ENCODE assay signal across 1 cellular context in the genomic region with DNA sequence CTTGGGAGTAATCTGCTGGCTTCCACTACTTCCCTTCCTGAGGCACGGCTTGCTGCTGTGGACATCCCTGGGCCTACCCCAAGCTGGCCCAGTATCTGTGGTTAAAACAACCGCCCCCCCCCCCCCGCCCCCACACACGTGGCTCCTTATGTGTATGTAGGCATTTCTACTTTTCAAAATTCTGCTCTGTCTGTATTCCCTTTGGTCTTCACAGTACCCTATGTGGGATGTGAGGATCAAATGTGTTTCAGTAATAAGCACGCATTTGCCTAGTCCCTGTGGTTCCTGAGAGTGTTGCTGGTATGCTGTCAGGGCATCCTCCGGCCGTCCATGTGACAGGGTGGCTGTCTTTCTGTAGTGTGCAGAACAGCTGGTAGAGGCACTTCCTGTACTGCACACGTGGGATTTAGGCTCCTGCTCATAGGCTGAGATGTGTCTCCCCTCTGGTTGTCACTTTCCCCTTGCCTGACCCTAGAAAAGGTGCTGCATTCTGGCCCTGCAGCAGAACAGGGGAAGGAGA.
TF ChIP-seq lines count a peak whose summit lies in the region.

No MANE protein-coding gene starts in this region.

TF ChIP-seq in GM23338, 12 proteins besides CTCF, POLR2A, EP300 and RAD21 (continued from another document):
- TF ChIP-seq, protein P1, sequence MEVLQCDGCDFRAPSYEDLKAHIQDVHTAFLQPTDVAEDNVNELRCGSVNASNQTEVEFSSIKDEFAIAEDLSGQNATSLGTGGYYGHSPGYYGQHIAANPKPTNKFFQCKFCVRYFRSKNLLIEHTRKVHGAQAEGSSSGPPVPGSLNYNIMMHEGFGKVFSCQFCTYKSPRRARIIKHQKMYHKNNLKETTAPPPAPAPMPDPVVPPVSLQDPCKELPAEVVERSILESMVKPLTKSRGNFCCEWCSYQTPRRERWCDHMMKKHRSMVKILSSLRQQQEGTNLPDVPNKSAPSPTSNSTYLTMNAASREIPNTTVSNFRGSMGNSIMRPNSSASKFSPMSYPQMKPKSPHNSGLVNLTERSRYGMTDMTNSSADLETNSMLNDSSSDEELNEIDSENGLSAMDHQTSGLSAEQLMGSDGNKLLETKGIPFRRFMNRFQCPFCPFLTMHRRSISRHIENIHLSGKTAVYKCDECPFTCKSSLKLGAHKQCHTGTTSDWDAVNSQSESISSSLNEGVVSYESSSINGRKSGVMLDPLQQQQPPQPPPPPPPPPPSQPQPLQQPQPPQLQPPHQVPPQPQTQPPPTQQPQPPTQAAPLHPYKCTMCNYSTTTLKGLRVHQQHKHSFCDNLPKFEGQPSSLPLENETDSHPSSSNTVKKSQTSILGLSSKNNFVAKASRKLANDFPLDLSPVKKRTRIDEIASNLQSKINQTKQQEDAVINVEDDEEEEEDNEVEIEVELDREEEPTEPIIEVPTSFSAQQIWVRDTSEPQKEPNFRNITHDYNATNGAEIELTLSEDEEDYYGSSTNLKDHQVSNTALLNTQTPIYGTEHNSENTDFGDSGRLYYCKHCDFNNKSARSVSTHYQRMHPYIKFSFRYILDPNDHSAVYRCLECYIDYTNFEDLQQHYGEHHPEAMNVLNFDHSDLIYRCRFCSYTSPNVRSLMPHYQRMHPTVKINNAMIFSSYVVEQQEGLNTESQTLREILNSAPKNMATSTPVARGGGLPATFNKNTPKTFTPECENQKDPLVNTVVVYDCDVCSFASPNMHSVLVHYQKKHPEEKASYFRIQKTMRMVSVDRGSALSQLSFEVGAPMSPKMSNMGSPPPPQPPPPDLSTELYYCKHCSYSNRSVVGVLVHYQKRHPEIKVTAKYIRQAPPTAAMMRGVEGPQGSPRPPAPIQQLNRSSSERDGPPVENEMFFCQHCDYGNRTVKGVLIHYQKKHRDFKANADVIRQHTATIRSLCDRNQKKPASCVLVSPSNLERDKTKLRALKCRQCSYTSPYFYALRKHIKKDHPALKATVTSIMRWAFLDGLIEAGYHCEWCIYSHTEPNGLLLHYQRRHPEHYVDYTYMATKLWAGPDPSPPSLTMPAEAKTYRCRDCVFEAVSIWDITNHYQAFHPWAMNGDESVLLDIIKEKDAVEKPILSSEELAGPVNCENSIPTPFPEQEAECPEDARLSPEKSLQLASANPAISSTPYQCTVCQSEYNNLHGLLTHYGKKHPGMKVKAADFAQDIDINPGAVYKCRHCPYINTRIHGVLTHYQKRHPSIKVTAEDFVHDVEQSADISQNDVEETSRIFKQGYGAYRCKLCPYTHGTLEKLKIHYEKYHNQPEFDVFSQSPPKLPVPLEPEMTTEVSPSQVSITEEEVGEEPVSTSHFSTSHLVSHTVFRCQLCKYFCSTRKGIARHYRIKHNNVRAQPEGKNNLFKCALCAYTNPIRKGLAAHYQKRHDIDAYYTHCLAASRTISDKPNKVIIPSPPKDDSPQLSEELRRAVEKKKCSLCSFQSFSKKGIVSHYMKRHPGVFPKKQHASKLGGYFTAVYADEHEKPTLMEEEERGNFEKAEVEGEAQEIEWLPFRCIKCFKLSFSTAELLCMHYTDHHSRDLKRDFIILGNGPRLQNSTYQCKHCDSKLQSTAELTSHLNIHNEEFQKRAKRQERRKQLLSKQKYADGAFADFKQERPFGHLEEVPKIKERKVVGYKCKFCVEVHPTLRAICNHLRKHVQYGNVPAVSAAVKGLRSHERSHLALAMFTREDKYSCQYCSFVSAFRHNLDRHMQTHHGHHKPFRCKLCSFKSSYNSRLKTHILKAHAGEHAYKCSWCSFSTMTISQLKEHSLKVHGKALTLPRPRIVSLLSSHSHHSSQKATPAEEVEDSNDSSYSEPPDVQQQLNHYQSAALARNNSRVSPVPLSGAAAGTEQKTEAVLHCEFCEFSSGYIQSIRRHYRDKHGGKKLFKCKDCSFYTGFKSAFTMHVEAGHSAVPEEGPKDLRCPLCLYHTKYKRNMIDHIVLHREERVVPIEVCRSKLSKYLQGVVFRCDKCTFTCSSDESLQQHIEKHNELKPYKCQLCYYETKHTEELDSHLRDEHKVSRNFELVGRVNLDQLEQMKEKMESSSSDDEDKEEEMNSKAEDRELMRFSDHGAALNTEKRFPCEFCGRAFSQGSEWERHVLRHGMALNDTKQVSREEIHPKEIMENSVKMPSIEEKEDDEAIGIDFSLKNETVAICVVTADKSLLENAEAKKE (CRISPR knock-in tag; IDR thresholded peaks at IDR 0.05): no peak
- TF ChIP-seq STAT1 (IDR thresholded peaks at IDR 0.05; ENCODE audit: unreplicated experiment) (no peak), EZH2phosphoT487 (IDR thresholded peaks at IDR 0.05; ENCODE audit: unreplicated experiment) (no peak), CREB1 (CRISPR knock-in tag; IDR thresholded peaks at IDR 0.05; ENCODE audit: low read depth) (no peak), POLR2AphosphoS5 (IDR thresholded peaks at IDR 0.05; ENCODE audit: low read depth) (no peak), EZH2 (IDR thresholded peaks at IDR 0.05; ENCODE audit: low read depth, unreplicated experiment) (no peak), ZNF114 (CRISPR knock-in tag; IDR thresholded peaks at IDR 0.05) (no peak), ZNF331 (CRISPR knock-in tag; IDR thresholded peaks at IDR 0.05; ENCODE audit: low read depth) (no peak), JUNB (IDR thresholded peaks at IDR 0.05; ENCODE audit: unreplicated experiment) (no peak)
- TF ChIP-seq, protein P2, sequence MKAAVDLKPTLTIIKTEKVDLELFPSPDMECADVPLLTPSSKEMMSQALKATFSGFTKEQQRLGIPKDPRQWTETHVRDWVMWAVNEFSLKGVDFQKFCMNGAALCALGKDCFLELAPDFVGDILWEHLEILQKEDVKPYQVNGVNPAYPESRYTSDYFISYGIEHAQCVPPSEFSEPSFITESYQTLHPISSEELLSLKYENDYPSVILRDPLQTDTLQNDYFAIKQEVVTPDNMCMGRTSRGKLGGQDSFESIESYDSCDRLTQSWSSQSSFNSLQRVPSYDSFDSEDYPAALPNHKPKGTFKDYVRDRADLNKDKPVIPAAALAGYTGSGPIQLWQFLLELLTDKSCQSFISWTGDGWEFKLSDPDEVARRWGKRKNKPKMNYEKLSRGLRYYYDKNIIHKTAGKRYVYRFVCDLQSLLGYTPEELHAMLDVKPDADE (IDR thresholded peaks at IDR 0.05): no peak
- TF ChIP-seq, protein P3, sequence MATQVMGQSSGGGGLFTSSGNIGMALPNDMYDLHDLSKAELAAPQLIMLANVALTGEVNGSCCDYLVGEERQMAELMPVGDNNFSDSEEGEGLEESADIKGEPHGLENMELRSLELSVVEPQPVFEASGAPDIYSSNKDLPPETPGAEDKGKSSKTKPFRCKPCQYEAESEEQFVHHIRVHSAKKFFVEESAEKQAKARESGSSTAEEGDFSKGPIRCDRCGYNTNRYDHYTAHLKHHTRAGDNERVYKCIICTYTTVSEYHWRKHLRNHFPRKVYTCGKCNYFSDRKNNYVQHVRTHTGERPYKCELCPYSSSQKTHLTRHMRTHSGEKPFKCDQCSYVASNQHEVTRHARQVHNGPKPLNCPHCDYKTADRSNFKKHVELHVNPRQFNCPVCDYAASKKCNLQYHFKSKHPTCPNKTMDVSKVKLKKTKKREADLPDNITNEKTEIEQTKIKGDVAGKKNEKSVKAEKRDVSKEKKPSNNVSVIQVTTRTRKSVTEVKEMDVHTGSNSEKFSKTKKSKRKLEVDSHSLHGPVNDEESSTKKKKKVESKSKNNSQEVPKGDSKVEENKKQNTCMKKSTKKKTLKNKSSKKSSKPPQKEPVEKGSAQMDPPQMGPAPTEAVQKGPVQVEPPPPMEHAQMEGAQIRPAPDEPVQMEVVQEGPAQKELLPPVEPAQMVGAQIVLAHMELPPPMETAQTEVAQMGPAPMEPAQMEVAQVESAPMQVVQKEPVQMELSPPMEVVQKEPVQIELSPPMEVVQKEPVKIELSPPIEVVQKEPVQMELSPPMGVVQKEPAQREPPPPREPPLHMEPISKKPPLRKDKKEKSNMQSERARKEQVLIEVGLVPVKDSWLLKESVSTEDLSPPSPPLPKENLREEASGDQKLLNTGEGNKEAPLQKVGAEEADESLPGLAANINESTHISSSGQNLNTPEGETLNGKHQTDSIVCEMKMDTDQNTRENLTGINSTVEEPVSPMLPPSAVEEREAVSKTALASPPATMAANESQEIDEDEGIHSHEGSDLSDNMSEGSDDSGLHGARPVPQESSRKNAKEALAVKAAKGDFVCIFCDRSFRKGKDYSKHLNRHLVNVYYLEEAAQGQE (IDR thresholded peaks at IDR 0.05; ENCODE audit: unreplicated experiment): no peak
